Comparison of ENCODE assay signal across 1 cellular context in genomic region chr18:68925268-68925667, GRCh38.
TF ChIP-seq lines count a peak whose summit lies in the region.

No MANE protein-coding gene starts in this region.

TF ChIP-seq in GM12878, 131 proteins besides CTCF, POLR2A, EP300 and RAD21 (continued from another document):
- TF ChIP-seq USF1 (IDR thresholded peaks at IDR 0.05; ENCODE audit: borderline replicate concordance, extremely low read length, insufficient read depth, low read depth, low read length) (no peak), SKIL (IDR thresholded peaks at IDR 0.05; ENCODE audit: low read depth, poor library complexity, severe bottlenecking) (no peak), FOS (IDR thresholded peaks at IDR 0.05; ENCODE audit: borderline replicate concordance, extremely low read depth, insufficient read length) (no peak), SRF (IDR thresholded peaks at IDR 0.05; ENCODE audit: low read depth in 2 of 2, low read length in 2 of 2) (no peak), MEF2B (IDR thresholded peaks at IDR 0.05; ENCODE audit: partially characterized antibody, poor library complexity, severe bottlenecking) (peak; percentile 39)
